ENCODE assay signal across 26 cellular contexts in genomic region chr5:35294017-35294416, GRCh38.
"Had no signal": no experiment of that assay in that cellular context is flagged by ENCODE, and none has a peak within 500 bp of the region (broad histone marks: within the 10 kb centered on the region; RNA-seq: fewer than 3 reads in every experiment).

No MANE protein-coding gene starts in this region.

- H3K79me2 ChIP-seq: hepatocyte had no signal

- H2AFZ ChIP-seq: hepatocyte had no signal

- H3K4me1 ChIP-seq: colonic mucosa, esophagus muscularis mucosa, esophagus squamous epithelium, foreskin keratinocyte, gastrocnemius medialis, gastroesophageal sphincter, heart left ventricle, heart right ventricle had no signal

- H3K9me3 ChIP-seq: colonic mucosa, esophagus squamous epithelium, gastrocnemius medialis, gastroesophageal sphincter had no signal

- H3K27me3 Mint-ChIP-seq: dendritic cell treated with granulocyte-macrophage colony-stimulating factor and Interleukin-4, amounts not matched to agents 40 ng/mL and 50 ng/mL, for 4 days had no signal

- H3K27me3 ChIP-seq: colonic mucosa, dorsolateral prefrontal cortex, esophagus muscularis mucosa, esophagus squamous epithelium, foreskin keratinocyte, gastrocnemius medialis, gastroesophageal sphincter, heart left ventricle, heart right ventricle, hepatocyte had no signal

- H3K36me3 ChIP-seq: colonic mucosa, esophagus muscularis mucosa, esophagus squamous epithelium, gastrocnemius medialis, gastroesophageal sphincter, heart left ventricle, heart right ventricle had no signal

- ATAC-seq: effector memory CD8-positive, alpha-beta T cell; esophagus mucosa; foreskin keratinocyte; gastrocnemius medialis; gastroesophageal sphincter; heart left ventricle; heart right ventricle had no signal

- H3K27ac ChIP-seq: colonic mucosa, coronary artery, dorsolateral prefrontal cortex, epithelial cell of prostate, esophagus muscularis mucosa, esophagus squamous epithelium, foreskin keratinocyte, gastrocnemius medialis, gastroesophageal sphincter, heart left ventricle, heart right ventricle, hepatocyte had no signal

- H3K4me3 Mint-ChIP-seq: dendritic cell treated with granulocyte-macrophage colony-stimulating factor and Interleukin-4, amounts not matched to agents 40 ng/mL and 50 ng/mL, for 4 days; effector memory CD8-positive, alpha-beta T cell; endodermal cell had no signal

- DNase-seq: colonic mucosa; cortex of kidney; dermis blood vessel endothelial cell; dorsolateral prefrontal cortex; effector CD4-positive, alpha-beta T cell; effector CD8-positive, alpha-beta T cell; effector memory CD4-positive, alpha-beta T cell; effector memory CD8-positive, alpha-beta T cell; endodermal cell; erythroblast; esophagus squamous epithelium; foreskin fibroblast; foreskin keratinocyte; foreskin melanocyte; gastrocnemius medialis; glutamatergic neuron; head of caudate nucleus; heart left ventricle; heart right ventricle had no signal

- H3K27ac Mint-ChIP-seq: dendritic cell treated with granulocyte-macrophage colony-stimulating factor and Interleukin-4, amounts not matched to agents 40 ng/mL and 50 ng/mL, for 4 days; effector memory CD8-positive, alpha-beta T cell; endodermal cell had no signal

- H3K4me3 ChIP-seq: colonic mucosa, coronary artery, dorsolateral prefrontal cortex, esophagus muscularis mucosa, esophagus squamous epithelium, gastrocnemius medialis, gastroesophageal sphincter, heart left ventricle, heart right ventricle, hepatocyte had no signal

- H3K4me2 ChIP-seq: hepatocyte had no signal
